ENCODE assay signal across 1 cellular context in the genomic region with DNA sequence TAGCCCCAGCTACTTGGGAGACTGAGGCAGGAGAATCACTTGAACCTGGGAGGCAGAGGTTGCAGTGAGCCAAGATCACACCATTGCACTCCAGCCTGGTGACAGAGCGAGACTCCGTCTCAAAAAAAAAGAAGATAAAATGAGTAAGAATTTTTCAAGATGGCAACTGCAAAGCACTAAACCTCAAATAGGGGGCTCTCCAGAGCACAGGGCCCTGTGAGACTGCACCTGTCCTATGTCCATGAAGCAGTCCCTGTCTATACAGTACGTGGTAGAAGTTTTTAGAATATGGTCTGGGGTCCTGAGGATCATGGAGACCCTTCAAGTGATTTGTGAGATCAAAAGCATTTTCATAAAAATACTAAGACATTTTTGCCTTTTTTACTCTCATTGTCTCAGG. TPM values are rescaled to one million over a fixed set of nuclear protein-coding genes. Genes with fewer than 3 reads are reported as not detected.
"Had no signal": no experiment of that assay in that cellular context is flagged by ENCODE, and none has a peak within 500 bp of the region (broad histone marks: within the 10 kb centered on the region; RNA-seq: fewer than 3 reads in every experiment).

No MANE protein-coding gene starts in this region.

RNA-seq across cellular contexts. Expression of gene TM6SF1, which starts 22.0 kb away (rescaled TPM):
- total RNA-seq: mesothelial cell of epicardium had no signal
